Comparison of ENCODE assay signal across 1 cellular context in the genomic region with DNA sequence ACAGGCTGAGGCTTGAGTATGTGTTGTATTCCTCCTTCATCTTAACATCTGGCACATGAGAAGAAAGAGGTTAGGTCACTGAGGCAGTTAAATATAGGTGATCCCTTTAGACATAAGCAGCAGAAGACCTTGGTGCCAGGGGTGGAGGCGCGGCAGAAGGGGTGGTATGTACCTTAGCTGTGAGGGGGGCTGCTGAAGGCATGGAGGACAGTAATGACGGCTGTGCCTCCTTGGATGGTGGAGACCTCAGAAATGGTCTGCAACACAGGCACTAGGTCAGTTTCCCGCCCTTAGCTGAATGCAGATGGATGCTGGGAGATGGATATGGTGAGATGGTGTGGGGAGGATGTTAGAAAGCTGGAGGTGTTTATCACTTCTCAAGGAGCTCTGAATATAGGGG.
TF ChIP-seq lines count a peak whose summit lies in the region.

No MANE protein-coding gene starts in this region.

TF ChIP-seq in SK-N-SH, 30 proteins besides CTCF, POLR2A, EP300 and RAD21 (continued from another document):
- TF ChIP-seq, protein P1, sequence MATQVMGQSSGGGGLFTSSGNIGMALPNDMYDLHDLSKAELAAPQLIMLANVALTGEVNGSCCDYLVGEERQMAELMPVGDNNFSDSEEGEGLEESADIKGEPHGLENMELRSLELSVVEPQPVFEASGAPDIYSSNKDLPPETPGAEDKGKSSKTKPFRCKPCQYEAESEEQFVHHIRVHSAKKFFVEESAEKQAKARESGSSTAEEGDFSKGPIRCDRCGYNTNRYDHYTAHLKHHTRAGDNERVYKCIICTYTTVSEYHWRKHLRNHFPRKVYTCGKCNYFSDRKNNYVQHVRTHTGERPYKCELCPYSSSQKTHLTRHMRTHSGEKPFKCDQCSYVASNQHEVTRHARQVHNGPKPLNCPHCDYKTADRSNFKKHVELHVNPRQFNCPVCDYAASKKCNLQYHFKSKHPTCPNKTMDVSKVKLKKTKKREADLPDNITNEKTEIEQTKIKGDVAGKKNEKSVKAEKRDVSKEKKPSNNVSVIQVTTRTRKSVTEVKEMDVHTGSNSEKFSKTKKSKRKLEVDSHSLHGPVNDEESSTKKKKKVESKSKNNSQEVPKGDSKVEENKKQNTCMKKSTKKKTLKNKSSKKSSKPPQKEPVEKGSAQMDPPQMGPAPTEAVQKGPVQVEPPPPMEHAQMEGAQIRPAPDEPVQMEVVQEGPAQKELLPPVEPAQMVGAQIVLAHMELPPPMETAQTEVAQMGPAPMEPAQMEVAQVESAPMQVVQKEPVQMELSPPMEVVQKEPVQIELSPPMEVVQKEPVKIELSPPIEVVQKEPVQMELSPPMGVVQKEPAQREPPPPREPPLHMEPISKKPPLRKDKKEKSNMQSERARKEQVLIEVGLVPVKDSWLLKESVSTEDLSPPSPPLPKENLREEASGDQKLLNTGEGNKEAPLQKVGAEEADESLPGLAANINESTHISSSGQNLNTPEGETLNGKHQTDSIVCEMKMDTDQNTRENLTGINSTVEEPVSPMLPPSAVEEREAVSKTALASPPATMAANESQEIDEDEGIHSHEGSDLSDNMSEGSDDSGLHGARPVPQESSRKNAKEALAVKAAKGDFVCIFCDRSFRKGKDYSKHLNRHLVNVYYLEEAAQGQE (IDR thresholded peaks at IDR 0.05; ENCODE audit: low read depth, low read length): no peak
- TF ChIP-seq, protein P2, sequence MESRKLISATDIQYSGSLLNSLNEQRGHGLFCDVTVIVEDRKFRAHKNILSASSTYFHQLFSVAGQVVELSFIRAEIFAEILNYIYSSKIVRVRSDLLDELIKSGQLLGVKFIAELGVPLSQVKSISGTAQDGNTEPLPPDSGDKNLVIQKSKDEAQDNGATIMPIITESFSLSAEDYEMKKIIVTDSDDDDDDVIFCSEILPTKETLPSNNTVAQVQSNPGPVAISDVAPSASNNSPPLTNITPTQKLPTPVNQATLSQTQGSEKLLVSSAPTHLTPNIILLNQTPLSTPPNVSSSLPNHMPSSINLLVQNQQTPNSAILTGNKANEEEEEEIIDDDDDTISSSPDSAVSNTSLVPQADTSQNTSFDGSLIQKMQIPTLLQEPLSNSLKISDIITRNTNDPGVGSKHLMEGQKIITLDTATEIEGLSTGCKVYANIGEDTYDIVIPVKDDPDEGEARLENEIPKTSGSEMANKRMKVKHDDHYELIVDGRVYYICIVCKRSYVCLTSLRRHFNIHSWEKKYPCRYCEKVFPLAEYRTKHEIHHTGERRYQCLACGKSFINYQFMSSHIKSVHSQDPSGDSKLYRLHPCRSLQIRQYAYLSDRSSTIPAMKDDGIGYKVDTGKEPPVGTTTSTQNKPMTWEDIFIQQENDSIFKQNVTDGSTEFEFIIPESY (IDR thresholded peaks at IDR 0.05; ENCODE audit: borderline replicate concordance, low read depth): no peak
- TF ChIP-seq NFIC (IDR thresholded peaks at IDR 0.05; ENCODE audit: borderline replicate concordance) (no peak), JUND (IDR thresholded peaks at IDR 0.05) (no peak), MEF2A (IDR thresholded peaks at IDR 0.05; ENCODE audit: borderline replicate concordance, low read depth) (no peak), TAF1 (IDR thresholded peaks at IDR 0.05; ENCODE audit: borderline replicate concordance, low read depth, low read length) (no peak), EZH2phosphoT487 (IDR thresholded peaks at IDR 0.05; ENCODE audit: borderline replicate concordance, low read depth) (no peak), FOXJ3 (CRISPR knock-in tag; IDR thresholded peaks at IDR 0.05) (no peak)
- TF ChIP-seq, protein P3, sequence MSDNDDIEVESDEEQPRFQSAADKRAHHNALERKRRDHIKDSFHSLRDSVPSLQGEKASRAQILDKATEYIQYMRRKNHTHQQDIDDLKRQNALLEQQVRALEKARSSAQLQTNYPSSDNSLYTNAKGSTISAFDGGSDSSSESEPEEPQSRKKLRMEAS (IDR thresholded peaks at IDR 0.05; ENCODE audit: low read depth): no peak
- TF ChIP-seq, protein P4, sequence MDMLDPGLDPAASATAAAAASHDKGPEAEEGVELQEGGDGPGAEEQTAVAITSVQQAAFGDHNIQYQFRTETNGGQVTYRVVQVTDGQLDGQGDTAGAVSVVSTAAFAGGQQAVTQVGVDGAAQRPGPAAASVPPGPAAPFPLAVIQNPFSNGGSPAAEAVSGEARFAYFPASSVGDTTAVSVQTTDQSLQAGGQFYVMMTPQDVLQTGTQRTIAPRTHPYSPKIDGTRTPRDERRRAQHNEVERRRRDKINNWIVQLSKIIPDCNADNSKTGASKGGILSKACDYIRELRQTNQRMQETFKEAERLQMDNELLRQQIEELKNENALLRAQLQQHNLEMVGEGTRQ (IDR thresholded peaks at IDR 0.05; ENCODE audit: borderline replicate concordance, low read depth, low read length): no peak
- TF ChIP-seq, protein P5, sequence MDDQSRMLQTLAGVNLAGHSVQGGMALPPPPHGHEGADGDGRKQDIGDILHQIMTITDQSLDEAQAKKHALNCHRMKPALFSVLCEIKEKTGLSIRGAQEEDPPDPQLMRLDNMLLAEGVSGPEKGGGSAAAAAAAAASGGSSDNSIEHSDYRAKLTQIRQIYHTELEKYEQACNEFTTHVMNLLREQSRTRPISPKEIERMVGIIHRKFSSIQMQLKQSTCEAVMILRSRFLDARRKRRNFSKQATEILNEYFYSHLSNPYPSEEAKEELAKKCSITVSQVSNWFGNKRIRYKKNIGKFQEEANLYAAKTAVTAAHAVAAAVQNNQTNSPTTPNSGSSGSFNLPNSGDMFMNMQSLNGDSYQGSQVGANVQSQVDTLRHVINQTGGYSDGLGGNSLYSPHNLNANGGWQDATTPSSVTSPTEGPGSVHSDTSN (IDR thresholded peaks at IDR 0.05): no peak
- TF ChIP-seq, protein P6, sequence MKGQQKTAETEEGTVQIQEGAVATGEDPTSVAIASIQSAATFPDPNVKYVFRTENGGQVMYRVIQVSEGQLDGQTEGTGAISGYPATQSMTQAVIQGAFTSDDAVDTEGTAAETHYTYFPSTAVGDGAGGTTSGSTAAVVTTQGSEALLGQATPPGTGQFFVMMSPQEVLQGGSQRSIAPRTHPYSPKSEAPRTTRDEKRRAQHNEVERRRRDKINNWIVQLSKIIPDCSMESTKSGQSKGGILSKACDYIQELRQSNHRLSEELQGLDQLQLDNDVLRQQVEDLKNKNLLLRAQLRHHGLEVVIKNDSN (IDR thresholded peaks at IDR 0.05; ENCODE audit: borderline replicate concordance, low read depth): no peak
- TF ChIP-seq, protein P7, sequence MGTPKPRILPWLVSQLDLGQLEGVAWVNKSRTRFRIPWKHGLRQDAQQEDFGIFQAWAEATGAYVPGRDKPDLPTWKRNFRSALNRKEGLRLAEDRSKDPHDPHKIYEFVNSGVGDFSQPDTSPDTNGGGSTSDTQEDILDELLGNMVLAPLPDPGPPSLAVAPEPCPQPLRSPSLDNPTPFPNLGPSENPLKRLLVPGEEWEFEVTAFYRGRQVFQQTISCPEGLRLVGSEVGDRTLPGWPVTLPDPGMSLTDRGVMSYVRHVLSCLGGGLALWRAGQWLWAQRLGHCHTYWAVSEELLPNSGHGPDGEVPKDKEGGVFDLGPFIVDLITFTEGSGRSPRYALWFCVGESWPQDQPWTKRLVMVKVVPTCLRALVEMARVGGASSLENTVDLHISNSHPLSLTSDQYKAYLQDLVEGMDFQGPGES (IDR thresholded peaks at IDR 0.05; ENCODE audit: low read depth, low read length): no peak
